In genomic region chrX:89973248-89973647, GRCh38 we compare ENCODE assay signal across 1 cellular context.
TF ChIP-seq lines count a peak whose summit lies in the region.
"Not testable (repeated sequence)": the region's sequence is repeated elsewhere in the genome, so short reads cannot be mapped to it uniquely, and the experiment has no call there.

No MANE protein-coding gene starts in this region.

- not testable (repeated sequence) for H3K36me3 ChIP-seq in HEK293 (ENCODE audit: control insufficient read depth in 2 of 2, insufficient read depth in 1 of 2, low read length in 2 of 2)

- not testable (repeated sequence) for TF ChIP-seq CTCF in HEK293 (tag by site-specific recombination; IDR thresholded peaks at IDR 0.05)

- H3K4me1 ChIP-seq in HEK293 (ENCODE audit: control insufficient read depth, insufficient read depth, low read length), result not testable (repeated sequence)

- POLR2A ChIA-PET in HEK293 (lab: Yijun Ruan, JAX), result not testable (repeated sequence)

- not testable (repeated sequence) for H3K4me3 ChIP-seq in HEK293 (ENCODE audit: low read depth, low read length)

- CTCF ChIA-PET in HEK293 (lab: Yijun Ruan, JAX), result not testable (repeated sequence)

- not testable (repeated sequence) for H3K27ac ChIP-seq in HEK293 (ENCODE audit: extremely low read depth, low read depth, low read length)

- H3K9me3 ChIP-seq in HEK293 (ENCODE audit: control insufficient read depth, insufficient read depth, low read depth, low read length), result not testable (repeated sequence)

TF ChIP-seq in HEK293, 187 proteins besides CTCF, POLR2A, EP300 and RAD21:
- TF ChIP-seq SCRT1 (tag by site-specific recombination; IDR thresholded peaks at IDR 0.05; ENCODE audit: borderline replicate concordance) (peak; percentile 85; the same call in 1 of the 2 replicates), SCRT2 (tag by site-specific recombination; IDR thresholded peaks at IDR 0.05) (peak; percentile 67)
